ENCODE assay signal across 8 cellular contexts in genomic region chr17:58329035-58329807, GRCh38. TPM values are rescaled to one million over a fixed set of nuclear protein-coding genes. Genes with fewer than 3 reads are reported as not detected.
A peak's percentile ranks its signal among the peaks of the same experiment; 100 is the strongest.
DNase-seq lines count a peak whose midpoint lies in the region; ATAC-seq and TF ChIP-seq lines count a peak whose summit lies in the region.

No MANE protein-coding gene starts in this region.

- no peak overlapping the region for H2AFZ ChIP-seq in DND-41 (ENCODE audit: low read depth, low read length)

- peaks cover 29% of the 10 kb centered on the region for H3K36me3 ChIP-seq in DND-41 (ENCODE audit: insufficient read depth, low read length)

- peak overlapping the region; percentile 99 for H3K9ac ChIP-seq in DND-41 (ENCODE audit: low read depth, low read length)

- H3K4me1 ChIP-seq in DND-41 (ENCODE audit: insufficient read depth, low read length): peaks cover 45% of the 10 kb centered on the region

- peak overlapping the region; percentile 93 to 96; a peak in 3 of 4 replicates for H3K4me3 ChIP-seq in DND-41 (ENCODE audit: low read depth in 1 of 2, low read length in 2 of 2)

- H3K79me2 ChIP-seq in DND-41 (ENCODE audit: insufficient read depth, low read length): peaks cover 49% of the 10 kb centered on the region

- peak overlapping the region; percentile 98 for H3K27ac ChIP-seq in DND-41 (ENCODE audit: low read length)

- no peaks in the 10 kb centered on the region for H3K9me3 ChIP-seq in DND-41 (ENCODE audit: insufficient read depth, low read length, severe bottlenecking)

- H3K36me3 Mint-ChIP-seq in IgD-negative memory B cell: peaks cover 14% of the 10 kb centered on the region
- H3K36me3 Mint-ChIP-seq in effector memory CD8-positive, alpha-beta T cell (ENCODE audit: insufficient read depth): peaks cover 75% of the 10 kb centered on the region

- peak; percentile 80 for TF ChIP-seq CTCF in DND-41 (IDR thresholded peaks at IDR 0.05; ENCODE audit: borderline replicate concordance, extremely low read depth, low read length, poor library complexity, severe bottlenecking)

- peak; percentile 28 for ATAC-seq in DND-41 (ENCODE audit: insufficient read depth, low read depth)
- ATAC-seq in GM21515 (IDR thresholded peaks at IDR 0.05; ENCODE audit: unreplicated experiment): peak; percentile 38
- peak; percentile 40 for ATAC-seq in effector memory CD8-positive, alpha-beta T cell (replicated peaks)

- no peaks in the 10 kb centered on the region for H3K27me3 ChIP-seq in DND-41 (ENCODE audit: insufficient read depth, low read length, poor library complexity)

- intact Hi-C loops in posterior cingulate gyrus (cut with DNase I): no loop called here

- no peaks in the 10 kb centered on the region for H3K27me3 Mint-ChIP-seq in IgD-negative memory B cell
- no peaks in the 10 kb centered on the region for H3K27me3 Mint-ChIP-seq in effector memory CD8-positive, alpha-beta T cell

- H3K9me3 Mint-ChIP-seq in IgD-negative memory B cell: peaks cover 0 to 1% (median 0%) of the 10 kb centered on the region in 3 donors
- H3K9me3 Mint-ChIP-seq in effector memory CD8-positive, alpha-beta T cell: no peaks in the 10 kb centered on the region

- peaks cover 62% of the 10 kb centered on the region for H4K20me1 ChIP-seq in DND-41 (ENCODE audit: insufficient read depth, low read length)

- peak overlapping the region; percentile 90 to 100 (median 96) for H3K4me3 Mint-ChIP-seq in IgD-negative memory B cell
- peak overlapping the region; percentile 90 to 100 for H3K4me3 Mint-ChIP-seq in effector memory CD8-positive, alpha-beta T cell

- peaks cover 10 to 42% (median 31%) of the 10 kb centered on the region in 3 donors for H3K4me1 Mint-ChIP-seq in IgD-negative memory B cell
- H3K4me1 Mint-ChIP-seq in effector memory CD8-positive, alpha-beta T cell (ENCODE audit: low read depth in 2 of 2): peaks cover 69 to 71% of the 10 kb centered on the region in 2 donors

- peak overlapping the region; percentile 68 for H3K4me2 ChIP-seq in DND-41 (ENCODE audit: insufficient read depth, low read length)

- DNase-seq in DND-41: peak; percentile 93
- DNase-seq in activated CD4-positive, alpha-beta T cell treated with anti-CD3 and anti-CD28 coated beads for 48 hours: peak; percentile 93
- DNase-seq in effector memory CD8-positive, alpha-beta T cell: peak; percentile 64 to 73 (median 67)
- DNase-seq in posterior cingulate gyrus: peak in 6 of 10 donors; percentile 42 to 93 (median 71)
- DNase-seq in NCI-H510A (lab: John Stamatoyannopoulos, UW): no peak
- DNase-seq in LoVo (ENCODE audit: low spot score): no peak

- peak overlapping the region; percentile 93 to 99 (median 97) for H3K27ac Mint-ChIP-seq in IgD-negative memory B cell
- H3K27ac Mint-ChIP-seq in effector memory CD8-positive, alpha-beta T cell: peak overlapping the region; percentile 92 to 95

RNA-seq across cellular contexts. Expression of gene TSPOAP1, which starts 0.6 kb away (rescaled TPM):
- 1.3 TPM for polyA plus RNA-seq in IgD-negative memory B cell

RNA-seq across cellular contexts. Expression of gene SUPT4H1, which starts 22.8 kb away (rescaled TPM):
- 94.2 TPM for polyA plus RNA-seq in IgD-negative memory B cell

RNA-seq across cellular contexts. Expression of gene MPO, which starts 48.5 kb away (rescaled TPM):
- polyA plus RNA-seq in IgD-negative memory B cell: not detected

Comparison
In these comparisons a context has a peak if more than half of its experiments do, and no peak if none do; other contexts are left out.
1. DNase-seq: peak in DND-41 (single experiment), activated CD4-positive, alpha-beta T cell treated with anti-CD3 and anti-CD28 coated beads for 48 hours (single experiment), effector memory CD8-positive, alpha-beta T cell (3 of 3) and posterior cingulate gyrus (6 of 10); none in NCI-H510A (single experiment) and LoVo (single experiment).
2. Peak in every context shown above with its lines, with median percentiles within 50 percentile points of each other: ATAC-seq.